ENCODE assay signal across 1 cellular context in the genomic region with DNA sequence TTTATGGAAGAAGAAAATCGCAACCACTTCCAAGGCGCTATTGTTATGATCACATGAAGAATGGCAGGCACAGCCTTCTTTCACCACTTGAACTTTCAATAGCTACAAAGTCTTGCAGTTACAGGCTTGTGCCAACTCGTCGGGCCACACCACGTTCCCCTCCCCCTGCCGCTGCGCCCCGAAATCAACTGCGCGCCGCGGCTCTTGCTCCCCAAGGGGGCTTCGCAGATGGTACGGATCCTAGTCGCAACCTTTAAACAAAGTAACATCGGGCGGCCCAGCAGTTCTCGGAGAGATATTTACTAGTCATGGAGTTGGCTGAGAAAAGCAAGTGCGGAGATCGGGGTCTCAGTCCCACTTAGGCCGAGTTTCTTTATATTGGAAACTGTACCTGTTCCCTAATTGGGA.
TF ChIP-seq lines count a peak whose summit lies in the region.

No MANE protein-coding gene starts in this region.

TF ChIP-seq in H1, 55 proteins besides CTCF, POLR2A, EP300 and RAD21 (continued from another document):
- TF ChIP-seq, protein P1, sequence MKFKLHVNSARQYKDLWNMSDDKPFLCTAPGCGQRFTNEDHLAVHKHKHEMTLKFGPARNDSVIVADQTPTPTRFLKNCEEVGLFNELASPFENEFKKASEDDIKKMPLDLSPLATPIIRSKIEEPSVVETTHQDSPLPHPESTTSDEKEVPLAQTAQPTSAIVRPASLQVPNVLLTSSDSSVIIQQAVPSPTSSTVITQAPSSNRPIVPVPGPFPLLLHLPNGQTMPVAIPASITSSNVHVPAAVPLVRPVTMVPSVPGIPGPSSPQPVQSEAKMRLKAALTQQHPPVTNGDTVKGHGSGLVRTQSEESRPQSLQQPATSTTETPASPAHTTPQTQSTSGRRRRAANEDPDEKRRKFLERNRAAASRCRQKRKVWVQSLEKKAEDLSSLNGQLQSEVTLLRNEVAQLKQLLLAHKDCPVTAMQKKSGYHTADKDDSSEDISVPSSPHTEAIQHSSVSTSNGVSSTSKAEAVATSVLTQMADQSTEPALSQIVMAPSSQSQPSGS (IDR thresholded peaks at IDR 0.05; ENCODE audit: low read length) = no peak
- TF ChIP-seq SAP30 (IDR thresholded peaks at IDR 0.05; ENCODE audit: insufficient read depth, insufficient replicate concordance, low read length) = peak; percentile 55
- no peak for TF ChIP-seq BRCA1 (IDR thresholded peaks at IDR 0.05; ENCODE audit: low read depth, low read length)
- TF ChIP-seq, protein P2, sequence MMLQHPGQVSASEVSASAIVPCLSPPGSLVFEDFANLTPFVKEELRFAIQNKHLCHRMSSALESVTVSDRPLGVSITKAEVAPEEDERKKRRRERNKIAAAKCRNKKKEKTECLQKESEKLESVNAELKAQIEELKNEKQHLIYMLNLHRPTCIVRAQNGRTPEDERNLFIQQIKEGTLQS (IDR thresholded peaks at IDR 0.05; ENCODE audit: insufficient read depth, low read depth, low read length) = no peak
- TF ChIP-seq TAF7 (optimal IDR thresholded peaks at IDR 0.05; ENCODE audit: borderline replicate concordance, low read depth, low read length) = no peak
- TF ChIP-seq KDM1A (IDR thresholded peaks at IDR 0.05; ENCODE audit: borderline replicate concordance, low read length) = no peak
- TF ChIP-seq, protein P3, sequence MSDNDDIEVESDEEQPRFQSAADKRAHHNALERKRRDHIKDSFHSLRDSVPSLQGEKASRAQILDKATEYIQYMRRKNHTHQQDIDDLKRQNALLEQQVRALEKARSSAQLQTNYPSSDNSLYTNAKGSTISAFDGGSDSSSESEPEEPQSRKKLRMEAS (IDR thresholded peaks at IDR 0.05) = 0 out of 2 replicates have a peak, but pooled peaks have one; percentile 18
- TF ChIP-seq TAF1 (IDR thresholded peaks at IDR 0.05; ENCODE audit: low read depth, low read length) = no peak
- no peak for TF ChIP-seq HDAC6 (IDR thresholded peaks at IDR 0.05; ENCODE audit: low read depth, low read length)
- TF ChIP-seq CHD1 (IDR thresholded peaks at IDR 0.05; ENCODE audit: low read depth, low read length) = no peak; the same call in 1 of the 2 replicates
- TF ChIP-seq ASH2L (IDR thresholded peaks at IDR 0.05; ENCODE audit: low read length) = peak; percentile 58
- TF ChIP-seq ZNF274 (IDR thresholded peaks at IDR 0.05; ENCODE audit: borderline replicate concordance, extremely low read depth, low read length) = no peak
- no peak for TF ChIP-seq CBX5 (IDR thresholded peaks at IDR 0.05; ENCODE audit: low read depth, low read length)
- no peak for TF ChIP-seq POU5F1 (IDR thresholded peaks at IDR 0.05; ENCODE audit: low read depth, low read length)
- no peak for TF ChIP-seq RFX5 (IDR thresholded peaks at IDR 0.05; ENCODE audit: borderline replicate concordance, low read depth, low read length)
- TF ChIP-seq TEAD4 (IDR thresholded peaks at IDR 0.05; ENCODE audit: low read depth, low read length) = no peak
- no peak for TF ChIP-seq EZH2 (IDR thresholded peaks at IDR 0.05; ENCODE audit: low read depth, low read length, severe bottlenecking)
- no peak for TF ChIP-seq SRF (IDR thresholded peaks at IDR 0.05; ENCODE audit: low read depth, low read length)
- TF ChIP-seq SUZ12 (IDR thresholded peaks at IDR 0.05; ENCODE audit: low read length) = no peak
- no peak for TF ChIP-seq HDAC2 (IDR thresholded peaks at IDR 0.05; ENCODE audit: borderline replicate concordance in 1 of 2, low read depth in 2 of 2, low read length in 2 of 2)
- TF ChIP-seq NRF1 (IDR thresholded peaks at IDR 0.05; ENCODE audit: low read depth, low read length) = no peak
- TF ChIP-seq RXRA (IDR thresholded peaks at IDR 0.05; ENCODE audit: insufficient read depth, low read depth, low read length) = no peak
- no peak for TF ChIP-seq TCF12 (IDR thresholded peaks at IDR 0.05; ENCODE audit: low read depth, low read length)
- no peak for TF ChIP-seq MAFK (IDR thresholded peaks at IDR 0.05; ENCODE audit: low read depth, low read length)
- TF ChIP-seq, protein P4, sequence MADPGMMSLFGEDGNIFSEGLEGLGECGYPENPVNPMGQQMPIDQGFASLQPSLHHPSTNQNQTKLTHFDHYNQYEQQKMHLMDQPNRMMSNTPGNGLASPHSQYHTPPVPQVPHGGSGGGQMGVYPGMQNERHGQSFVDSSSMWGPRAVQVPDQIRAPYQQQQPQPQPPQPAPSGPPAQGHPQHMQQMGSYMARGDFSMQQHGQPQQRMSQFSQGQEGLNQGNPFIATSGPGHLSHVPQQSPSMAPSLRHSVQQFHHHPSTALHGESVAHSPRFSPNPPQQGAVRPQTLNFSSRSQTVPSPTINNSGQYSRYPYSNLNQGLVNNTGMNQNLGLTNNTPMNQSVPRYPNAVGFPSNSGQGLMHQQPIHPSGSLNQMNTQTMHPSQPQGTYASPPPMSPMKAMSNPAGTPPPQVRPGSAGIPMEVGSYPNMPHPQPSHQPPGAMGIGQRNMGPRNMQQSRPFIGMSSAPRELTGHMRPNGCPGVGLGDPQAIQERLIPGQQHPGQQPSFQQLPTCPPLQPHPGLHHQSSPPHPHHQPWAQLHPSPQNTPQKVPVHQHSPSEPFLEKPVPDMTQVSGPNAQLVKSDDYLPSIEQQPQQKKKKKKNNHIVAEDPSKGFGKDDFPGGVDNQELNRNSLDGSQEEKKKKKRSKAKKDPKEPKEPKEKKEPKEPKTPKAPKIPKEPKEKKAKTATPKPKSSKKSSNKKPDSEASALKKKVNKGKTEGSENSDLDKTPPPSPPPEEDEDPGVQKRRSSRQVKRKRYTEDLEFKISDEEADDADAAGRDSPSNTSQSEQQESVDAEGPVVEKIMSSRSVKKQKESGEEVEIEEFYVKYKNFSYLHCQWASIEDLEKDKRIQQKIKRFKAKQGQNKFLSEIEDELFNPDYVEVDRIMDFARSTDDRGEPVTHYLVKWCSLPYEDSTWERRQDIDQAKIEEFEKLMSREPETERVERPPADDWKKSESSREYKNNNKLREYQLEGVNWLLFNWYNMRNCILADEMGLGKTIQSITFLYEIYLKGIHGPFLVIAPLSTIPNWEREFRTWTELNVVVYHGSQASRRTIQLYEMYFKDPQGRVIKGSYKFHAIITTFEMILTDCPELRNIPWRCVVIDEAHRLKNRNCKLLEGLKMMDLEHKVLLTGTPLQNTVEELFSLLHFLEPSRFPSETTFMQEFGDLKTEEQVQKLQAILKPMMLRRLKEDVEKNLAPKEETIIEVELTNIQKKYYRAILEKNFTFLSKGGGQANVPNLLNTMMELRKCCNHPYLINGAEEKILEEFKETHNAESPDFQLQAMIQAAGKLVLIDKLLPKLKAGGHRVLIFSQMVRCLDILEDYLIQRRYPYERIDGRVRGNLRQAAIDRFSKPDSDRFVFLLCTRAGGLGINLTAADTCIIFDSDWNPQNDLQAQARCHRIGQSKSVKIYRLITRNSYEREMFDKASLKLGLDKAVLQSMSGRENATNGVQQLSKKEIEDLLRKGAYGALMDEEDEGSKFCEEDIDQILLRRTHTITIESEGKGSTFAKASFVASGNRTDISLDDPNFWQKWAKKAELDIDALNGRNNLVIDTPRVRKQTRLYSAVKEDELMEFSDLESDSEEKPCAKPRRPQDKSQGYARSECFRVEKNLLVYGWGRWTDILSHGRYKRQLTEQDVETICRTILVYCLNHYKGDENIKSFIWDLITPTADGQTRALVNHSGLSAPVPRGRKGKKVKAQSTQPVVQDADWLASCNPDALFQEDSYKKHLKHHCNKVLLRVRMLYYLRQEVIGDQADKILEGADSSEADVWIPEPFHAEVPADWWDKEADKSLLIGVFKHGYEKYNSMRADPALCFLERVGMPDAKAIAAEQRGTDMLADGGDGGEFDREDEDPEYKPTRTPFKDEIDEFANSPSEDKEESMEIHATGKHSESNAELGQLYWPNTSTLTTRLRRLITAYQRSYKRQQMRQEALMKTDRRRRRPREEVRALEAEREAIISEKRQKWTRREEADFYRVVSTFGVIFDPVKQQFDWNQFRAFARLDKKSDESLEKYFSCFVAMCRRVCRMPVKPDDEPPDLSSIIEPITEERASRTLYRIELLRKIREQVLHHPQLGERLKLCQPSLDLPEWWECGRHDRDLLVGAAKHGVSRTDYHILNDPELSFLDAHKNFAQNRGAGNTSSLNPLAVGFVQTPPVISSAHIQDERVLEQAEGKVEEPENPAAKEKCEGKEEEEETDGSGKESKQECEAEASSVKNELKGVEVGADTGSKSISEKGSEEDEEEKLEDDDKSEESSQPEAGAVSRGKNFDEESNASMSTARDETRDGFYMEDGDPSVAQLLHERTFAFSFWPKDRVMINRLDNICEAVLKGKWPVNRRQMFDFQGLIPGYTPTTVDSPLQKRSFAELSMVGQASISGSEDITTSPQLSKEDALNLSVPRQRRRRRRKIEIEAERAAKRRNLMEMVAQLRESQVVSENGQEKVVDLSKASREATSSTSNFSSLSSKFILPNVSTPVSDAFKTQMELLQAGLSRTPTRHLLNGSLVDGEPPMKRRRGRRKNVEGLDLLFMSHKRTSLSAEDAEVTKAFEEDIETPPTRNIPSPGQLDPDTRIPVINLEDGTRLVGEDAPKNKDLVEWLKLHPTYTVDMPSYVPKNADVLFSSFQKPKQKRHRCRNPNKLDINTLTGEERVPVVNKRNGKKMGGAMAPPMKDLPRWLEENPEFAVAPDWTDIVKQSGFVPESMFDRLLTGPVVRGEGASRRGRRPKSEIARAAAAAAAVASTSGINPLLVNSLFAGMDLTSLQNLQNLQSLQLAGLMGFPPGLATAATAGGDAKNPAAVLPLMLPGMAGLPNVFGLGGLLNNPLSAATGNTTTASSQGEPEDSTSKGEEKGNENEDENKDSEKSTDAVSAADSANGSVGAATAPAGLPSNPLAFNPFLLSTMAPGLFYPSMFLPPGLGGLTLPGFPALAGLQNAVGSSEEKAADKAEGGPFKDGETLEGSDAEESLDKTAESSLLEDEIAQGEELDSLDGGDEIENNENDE (IDR thresholded peaks at IDR 0.05; ENCODE audit: insufficient replicate concordance, low read length) = no peak
- TF ChIP-seq CREB1 (IDR thresholded peaks at IDR 0.05) = 0 out of 2 replicates have a peak, but pooled peaks have one; percentile 37
- TF ChIP-seq SP1 (IDR thresholded peaks at IDR 0.05; ENCODE audit: low read depth, low read length) = no peak
- no peak for TF ChIP-seq SIN3A (conservative IDR thresholded peaks at IDR 0.05 in 1 of 2, IDR thresholded peaks at IDR 0.05 in 1 of 2; ENCODE audit: low read depth in 1 of 2, low read length in 2 of 2)
